ENCODE assay signal across 12 cellular contexts in the genomic region with DNA sequence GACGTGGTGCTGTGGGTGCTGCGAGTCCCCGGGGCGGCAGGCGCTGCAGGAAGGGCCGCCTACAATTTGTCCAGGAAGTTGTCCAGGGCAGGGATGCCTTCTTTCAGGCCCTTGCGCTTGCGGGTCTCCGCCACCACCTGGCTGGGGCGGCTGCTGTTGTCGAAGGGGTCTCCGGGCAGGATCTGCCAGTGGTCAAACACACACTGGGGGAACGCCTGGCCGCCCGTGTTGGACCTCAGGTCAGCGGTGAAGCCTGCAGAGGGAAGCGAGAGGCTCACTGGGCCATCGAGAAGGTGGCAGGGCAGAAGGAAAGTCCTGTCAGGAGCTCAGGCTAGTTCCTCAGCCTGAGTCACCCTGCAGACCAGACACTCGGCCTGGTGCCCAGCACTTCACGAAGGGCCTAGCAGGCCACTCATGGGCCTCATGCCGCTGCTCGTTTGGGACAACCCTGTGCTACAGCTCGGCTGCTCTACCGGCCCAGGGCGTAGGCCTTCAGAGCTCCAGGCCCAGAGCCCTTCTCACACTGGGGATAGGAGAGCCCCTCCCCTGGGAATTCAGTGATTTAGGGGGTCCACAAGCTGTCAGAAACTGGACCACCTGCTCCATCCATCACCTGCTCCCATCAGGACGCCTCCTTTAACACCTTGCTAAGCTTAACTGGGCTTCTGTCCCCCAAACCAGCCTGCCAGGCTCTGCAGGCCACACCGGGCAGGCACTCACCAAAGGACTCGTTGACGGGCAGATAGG. TPM values are rescaled to one million over a fixed set of nuclear protein-coding genes. Genes with fewer than 3 reads are reported as not detected.
DNase-seq lines count a peak whose midpoint lies in the region; ATAC-seq and TF ChIP-seq lines count a peak whose summit lies in the region.
"Had no signal": no experiment of that assay in that cellular context is flagged by ENCODE, and none has a peak within 500 bp of the region (broad histone marks: within the 10 kb centered on the region; RNA-seq: fewer than 3 reads in every experiment).

No MANE protein-coding gene starts in this region.

- ATAC-seq in GM18505 (IDR thresholded peaks at IDR 0.05; ENCODE audit: unreplicated experiment), result no peak
- peak; percentile 2 for ATAC-seq in left lobe of liver
- no peak for ATAC-seq in GM21381 (IDR thresholded peaks at IDR 0.05; ENCODE audit: unreplicated experiment)
- ATAC-seq in HG03280 (IDR thresholded peaks at IDR 0.05; ENCODE audit: unreplicated experiment), result no peak
- no peak for ATAC-seq in GM21737 (IDR thresholded peaks at IDR 0.05; ENCODE audit: unreplicated experiment)

- DNase-seq in ACHN, result peak; percentile 73
- peak; percentile 75 for DNase-seq in activated CD8-positive, alpha-beta memory T cell treated with anti-CD3 and anti-CD28 coated beads, Interleukin-2, amount 50 U/mL, for 48 hours
- DNase-seq in left lobe of liver (ENCODE audit: low spot score), result no peak
- DNase-seq in G401 (ENCODE audit: low spot score), result no peak
- DNase-seq: activated gamma-delta T cell treated with Interleukin-2 at 50 U/mL for 16 hours, naive B cell, NCI-H1694 treated with DMSO at 0.1 percent for 48 hours, substantia nigra had no signal

- peak; percentile 8 for TF ChIP-seq POLR2A in GM18505 (IDR thresholded peaks at IDR 0.05; ENCODE audit: borderline replicate concordance, extremely low read depth, insufficient read depth, insufficient read length)

- in situ Hi-C loops in ACHN (cut with HindIII; ENCODE audit: low pct_ligation_motif_present, low pct_unique_long_range_greater_than_20kb, low sequenced_read_pairs) (no loop called here), G401 (cut with HindIII; ENCODE audit: low sequenced_read_pairs) (no loop called here)

RNA-seq across cellular contexts. Expression of a gene that starts 5.8 kb away (rescaled TPM):
- total RNA-seq in left lobe of liver, result 20.4 TPM
- 171 and 247 TPM in 2 replicates for total RNA-seq in G401 (2014; rRNA removed; shearing (Covaris generic))

RNA-seq across cellular contexts. Expression of a gene that starts 8.6 kb away (rescaled TPM):
- total RNA-seq in left lobe of liver, result 1,272 TPM
- total RNA-seq in G401 (2014; rRNA removed; shearing (Covaris generic)), result 2,932 and 3,263 TPM in 2 replicates

RNA-seq across cellular contexts. Expression of a gene that starts 30.9 kb away (rescaled TPM):
- total RNA-seq in left lobe of liver, result 13.6 TPM
- 24.7 and 45.7 TPM in 2 replicates for total RNA-seq in G401 (2014; rRNA removed; shearing (Covaris generic))

RNA-seq across cellular contexts. Expression of a gene that starts 43.8 kb away (rescaled TPM):
- not detected for total RNA-seq in left lobe of liver
- 22.0 and 27.8 TPM in 2 replicates for total RNA-seq in G401 (2014; rRNA removed; shearing (Covaris generic))

Comparison
In these comparisons a context has a peak if more than half of its experiments do, and no peak if none do; other contexts are left out.
1. DNase-seq: peak in ACHN (single experiment) and activated CD8-positive, alpha-beta memory T cell treated with anti-CD3 and anti-CD28 coated beads, Interleukin-2, amount 50 U/mL, for 48 hours (single experiment); none in left lobe of liver (single experiment) and G401 (single experiment).